22 cellular contexts compared by ENCODE assay signal in genomic region chr18:59952283-59953007, GRCh38. TPM values are rescaled to one million over a fixed set of nuclear protein-coding genes. Genes with fewer than 3 reads are reported as not detected.
DNase-seq lines count a peak whose midpoint lies in the region; ATAC-seq, FAIRE-seq and TF ChIP-seq lines count a peak whose summit lies in the region.
"Had no signal": no experiment of that assay in that cellular context is flagged by ENCODE, and none has a peak within 500 bp of the region (broad histone marks: within the 10 kb centered on the region; RNA-seq: fewer than 3 reads in every experiment).

No MANE protein-coding gene starts in this region.

- RAD21 ChIA-PET in GM12878 (lab: Charles Lee; ENCODE audit: unreplicated experiment), result interaction anchor here (0.9 to 3.3 kb wide), 18 partner anchors 10 to 117 kb away, joined by 3 to 55 read pairs (median 14); partner anchors contain the start of gene PMAIP1

- H3K9me3 ChIP-seq in GM12878 (replicated peaks; ENCODE audit: control insufficient read depth, insufficient read depth, low read length), result no peaks in the 10 kb centered on the region
- H3K9me3 ChIP-seq: psoas muscle, uterus had no signal

- H2AFZ ChIP-seq in GM12878 (ENCODE audit: control insufficient read depth, low read depth, low read length), result no peak overlapping the region

- no peaks in the 10 kb centered on the region for H3K36me3 ChIP-seq in GM12878 (ENCODE audit: control insufficient read depth in 2 of 2, insufficient read depth in 2 of 2, low read length in 1 of 2)
- H3K36me3 ChIP-seq: uterus had no signal

- FAIRE-seq in GM12892 (lab: Jason Lieb, UNC) (peak; percentile 57), GM12878 (lab: Jason Lieb, UNC) (no peak)
- FAIRE-seq: A204.1, small intestine had no signal

- H3K4me2 ChIP-seq in GM12878 (ENCODE audit: control insufficient read depth, insufficient read depth), result peak overlapping the region; percentile 45; the same call in 1 of the 2 replicates

- CTCF ChIA-PET in GM12878 (lab: Yijun Ruan, JAX), result interaction anchor here (0.7 to 2.7 kb wide), 13 partner anchors 16 to 129 kb away, joined by 3 to 22 read pairs (median 6); partner anchors contain the start of gene PMAIP1

- no peak for TF ChIP-seq CTCF in GM12878 (IDR thresholded peaks at IDR 0.05 in 2 of 3, conservative IDR thresholded peaks at IDR 0.05 in 1 of 3; ENCODE audit: control insufficient read depth in 2 of 3, extremely low read depth in 1 of 3, insufficient read depth in 1 of 3, low read depth in 3 of 3, low read length in 3 of 3)

- POLR2A ChIA-PET in GM12878 (lab: Charles Lee), result interaction anchor here (0.7 to 4.2 kb wide), 11 partner anchors 9 to 67 kb away, joined by 3 to 25 read pairs (median 10); partner anchors contain the start of gene PMAIP1

- no peak for TF ChIP-seq POLR2A in GM12892 (IDR thresholded peaks at IDR 0.05; ENCODE audit: low read depth, low read length)
- no peak for TF ChIP-seq POLR2A in GM12878 (IDR thresholded peaks at IDR 0.05; ENCODE audit: low read depth, low read length)

- TF ChIP-seq EP300 in GM12878 (IDR thresholded peaks at IDR 0.05; ENCODE audit: borderline replicate concordance in 1 of 2, control insufficient read depth in 1 of 2, low read depth in 2 of 2, low read length in 2 of 2), result peak in 1 of 2 experiments; percentile 31; a peak in 1 of 4 replicates

- H4K20me1 ChIP-seq in GM12878 (ENCODE audit: control insufficient read depth, insufficient read depth), result no peaks in the 10 kb centered on the region

- H3K9ac ChIP-seq in GM12878 (ENCODE audit: control insufficient read depth, insufficient read depth, low read length), result no peak overlapping the region

- peaks cover 35% of the 10 kb centered on the region for H3K4me1 ChIP-seq in GM12878 (ENCODE audit: control insufficient read depth, insufficient read depth, low read length)
- H3K4me1 ChIP-seq: psoas muscle, uterus had no signal

- 40% methylated on average over 6 of the region's 6 CpGs for WGBS in GM12878 (ENCODE audit: insufficient coverage, insufficient replicate concordance, low lambda C conversion rate, missing lambda C conversion rate)

- peak; percentile 20 for ATAC-seq in GM12878
- no peak for ATAC-seq in GM19035 (IDR thresholded peaks at IDR 0.05; ENCODE audit: unreplicated experiment)
- ATAC-seq: psoas muscle had no signal

- H3K79me2 ChIP-seq in GM12878 (ENCODE audit: control insufficient read depth, insufficient read depth, low read length), result no peaks in the 10 kb centered on the region

- BruUV-seq in GM12878 (replicated peaks; lab: Mats Ljungman, UMichigan), result no TSS peak

- no peaks in the 10 kb centered on the region for H3K27me3 ChIP-seq in GM12878 (replicated peaks in 1 of 2; ENCODE audit: control insufficient read depth in 2 of 2, insufficient read depth in 2 of 2, low read length in 1 of 2)
- H3K27me3 ChIP-seq: uterus had no signal

- H3K4me3 ChIP-seq in GM12878, result no peak overlapping the region
- H3K4me3 ChIP-seq: psoas muscle, uterus had no signal

- peak overlapping the region; percentile 23; the same call in 1 of the 2 replicates for H3K27ac ChIP-seq in GM12878 (ENCODE audit: control insufficient read depth, insufficient read depth)
- H3K27ac ChIP-seq: C4-2B, psoas muscle, uterus had no signal

- no peak for TF ChIP-seq RAD21 in GM12878 (IDR thresholded peaks at IDR 0.05; ENCODE audit: insufficient read depth, low read depth, low read length)

- intact Hi-C loops in GM12878 (cut with micrococcal nuclease; ENCODE audit: unreplicated experiment), result loop anchor here (1.0 to 2.0 kb wide), 2 partner anchors 25 to 48 kb away; no protein-coding TSS in a partner anchor

- in situ Hi-C loops in GM12878 (cut with MboI), result no loop called here

- peak; percentile 41 for DNase-seq in NCI-H146 (lab: John Stamatoyannopoulos, UW)
- DNase-seq in NCI-H146 treated with DMSO at 0.1 percent for 48 hours (lab: John Stamatoyannopoulos, UW; ENCODE audit: unreplicated experiment), result no peak
- no peak for DNase-seq in GM12892 (ENCODE audit: insufficient read length)
- peak; percentile 55 for DNase-seq in NCI-H1105 treated with DMSO at 0.1 percent for 48 hours (lab: John Stamatoyannopoulos, UW)
- DNase-seq in GM12878 (ENCODE audit: low read depth, low spot score), result no peak
- DNase-seq in GDM1 (lab: John Stamatoyannopoulos, UW), result no peak
- no peak for DNase-seq in stimulated activated naive CD4-positive, alpha-beta T cell (lab: John Stamatoyannopoulos, UW)
- DNase-seq: activated CD4-positive, CD25-positive, alpha-beta regulatory T cell treated with anti-CD3 and anti-CD28 coated beads, Interleukin-2, amount 50 U/mL, for 72 hours; activated gamma-delta T cell treated with Interleukin-2 at 50 U/mL for 16 hours; amygdala; KG1; midbrain; NCI-H1048; NCI-H2227 treated with DMSO at 0.1 percent for 48 hours; psoas muscle; small intestine; stimulated activated CD4-positive, alpha-beta T cell treated with anti-CD3 and anti-CD28 coated beads, Interleukin-2, amount 100 ng/mL, for 48 hours; substantia nigra; uterus had no signal

- SMC1A ChIA-PET in GM12878 (lab: Charles Lee; ENCODE audit: uncharacterized antibody, unreplicated experiment), result interaction anchor here (1.0 to 11.8 kb wide), 23 partner anchors 9 to 116 kb away, joined by 3 to 257 read pairs (median 9); partner anchors contain the start of gene PMAIP1

TF ChIP-seq in GM12878, 131 proteins besides CTCF, POLR2A, EP300 and RAD21:
- peak; percentile 37 for TF ChIP-seq MEF2B (IDR thresholded peaks at IDR 0.05; ENCODE audit: partially characterized antibody, poor library complexity, severe bottlenecking)
- TF ChIP-seq JUNB (IDR thresholded peaks at IDR 0.05), result peak; percentile 92
- 0 out of 2 replicates have a peak, but pooled peaks have one; percentile 39 for TF ChIP-seq CREM (IDR thresholded peaks at IDR 0.05; ENCODE audit: low read depth)
- TF ChIP-seq SRF (IDR thresholded peaks at IDR 0.05; ENCODE audit: low read depth in 2 of 2, low read length in 2 of 2), result no peak
- TF ChIP-seq RFX5 (IDR thresholded peaks at IDR 0.05; ENCODE audit: low read depth, low read length), result no peak
- TF ChIP-seq BCL11A (IDR thresholded peaks at IDR 0.05; ENCODE audit: low read depth, low read length), result peak; percentile 45; the same call in 1 of the 2 replicates
- no peak for TF ChIP-seq ZNF592 (IDR thresholded peaks at IDR 0.05)
- no peak for TF ChIP-seq USF2 (IDR thresholded peaks at IDR 0.05; ENCODE audit: borderline replicate concordance, low read depth, low read length)

RNA-seq across cellular contexts. Expression of gene PMAIP1, which starts 52.6 kb away (rescaled TPM):
- 133 TPM for polyA plus RNA-seq in GM12892 (2012; ENCODE audit: missing spikeins)
- total RNA-seq in GM12878 (2013; cell fraction: nucleolus; rRNA removed), result 49.7 and 58.0 TPM in 2 replicates
- 88.2 and 113 TPM in 2 replicates for total RNA-seq in GM12878 (2014; rRNA removed)
- total RNA-seq in GM12878 (2014; rRNA removed; fragmentation: Illumina TruSeq; extraction: Trizol), result 108 and 109 TPM in 2 replicates
- 101 and 105 TPM in 2 replicates for total RNA-seq in GM12878 (2021)
- polyA plus RNA-seq in GM12878 (2011; ENCODE audit: low read depth), result 40.1 TPM
- polyA plus RNA-seq in GM12878 (2011; rRNA removed), result 161 and 266 TPM in 2 replicates
- 68.2 and 86.5 TPM in 2 replicates for polyA plus RNA-seq in GM12878 (2011; cell fraction: cytosol; rRNA removed)
- 65.1 and 71.2 TPM in 2 replicates for polyA plus RNA-seq in GM12878 (2011; cell fraction: nucleus; rRNA removed)
- 81.9 and 103 TPM in 2 replicates for polyA plus RNA-seq in GM12878 (2012)
- 94.9 and 142 TPM in 2 replicates for polyA plus RNA-seq in GM12878 (2014; fragmentation: Illumina TruSeq; extraction: Trizol)
- 100 to 1,000 TPM in 1 of 2 experiments, 10 to 100 TPM in 1; 74.0 to 119 TPM for polyA plus RNA-seq in GM12878 (2014; fragmentation: Nextera tagmentation; extraction: Ambion mirVana)
- polyA plus RNA-seq in GM12878 (2014; rRNA removed), result 91.5 and 116 TPM in 2 replicates
- polyA plus RNA-seq in GM12878 (2016; fragmentation: Nextera tagmentation; extraction: Ambion mirVana), result 100 to 1,000 TPM; 209 to 219 TPM
- polyA minus RNA-seq in GM12878 (2011; rRNA and poly(A)+ RNA removed), result 52.1 and 54.0 TPM in 2 replicates
- polyA minus RNA-seq in GM12878 (2011; cell fraction: cytosol; rRNA and poly(A)+ RNA removed), result 37.8 and 44.2 TPM in 2 replicates
- 67.6 and 93.7 TPM in 2 replicates for polyA minus RNA-seq in GM12878 (2011; cell fraction: nucleus; rRNA and poly(A)+ RNA removed)

Comparison
In these comparisons a context has a peak if more than half of its experiments do, and no peak if none do; other contexts are left out.
1. DNase-seq: peak in NCI-H146 (single experiment) and NCI-H1105 treated with DMSO at 0.1 percent for 48 hours (single experiment); none in NCI-H146 treated with DMSO at 0.1 percent for 48 hours (single experiment), GM12892 (single experiment), GM12878 (single experiment), GDM1 (single experiment) and stimulated activated naive CD4-positive, alpha-beta T cell (0 of 6).